ENCODE assay signal across 31 cellular contexts in genomic region chr1:54816130-54816529, GRCh38. TPM values are rescaled to one million over a fixed set of nuclear protein-coding genes. Genes with fewer than 3 reads are reported as not detected.
"Had no signal": no experiment of that assay in that cellular context is flagged by ENCODE, and none has a peak within 500 bp of the region (broad histone marks: within the 10 kb centered on the region; RNA-seq: fewer than 3 reads in every experiment).

No MANE protein-coding gene starts in this region.

- H3K4me3 ChIP-seq: ascending aorta, cardiac muscle cell, gastroesophageal sphincter, hepatocyte, skin epidermis, suprapubic skin, tibial nerve, uterus had no signal

- H3K4me3 Mint-ChIP-seq: activated CD4-positive, alpha-beta memory T cell treated with anti-CD3 and anti-CD28 coated beads for 36 hours; activated naive CD4-positive, alpha-beta T cell treated with anti-CD3 and anti-CD28 coated beads for 36 hours; activated naive CD8-positive, alpha-beta T cell treated with anti-CD3 and anti-CD28 coated beads, Interleukin-2, amount 10 ng/mL, durations not matched to agents 7 days and 5 days; mesothelial cell of epicardium; natural killer cell treated with Interleukin-12 subunit alpha and Interleukin-12 subunit beta and Interleukin-15 and Interleukin-18, amount 100 ng/mL, for 72 hours; stimulated activated memory B cell treated with anti-CD40 and anti-IgM and Interleukin-4, amounts not matched to agents 10 μg/mL and 1 μg/mL and 100 μg/mL, for 72 hours had no signal

- H3K36me3 ChIP-seq: ascending aorta, cardiac muscle cell, gastroesophageal sphincter, suprapubic skin, tibial nerve, uterus had no signal

- H3K27me3 Mint-ChIP-seq: activated CD4-positive, alpha-beta memory T cell treated with anti-CD3 and anti-CD28 coated beads for 36 hours; natural killer cell treated with Interleukin-12 subunit alpha and Interleukin-12 subunit beta and Interleukin-15 and Interleukin-18, amount 100 ng/mL, for 72 hours; stimulated activated memory B cell treated with anti-CD40 and anti-IgM and Interleukin-4, amounts not matched to agents 10 μg/mL and 1 μg/mL and 100 μg/mL, for 72 hours had no signal

- H3K9me3 ChIP-seq: ascending aorta, gastroesophageal sphincter, suprapubic skin, tibial nerve, uterus had no signal

- H3K36me3 Mint-ChIP-seq: activated CD4-positive, alpha-beta memory T cell treated with anti-CD3 and anti-CD28 coated beads for 36 hours; activated naive CD8-positive, alpha-beta T cell treated with anti-CD3 and anti-CD28 coated beads, Interleukin-2, amount 10 ng/mL, durations not matched to agents 7 days and 5 days; brain; mesothelial cell of epicardium; stimulated activated memory B cell treated with anti-CD40 and anti-IgM and Interleukin-4, amounts not matched to agents 10 μg/mL and 1 μg/mL and 100 μg/mL, for 72 hours had no signal

- H3K4me1 ChIP-seq: ascending aorta, gastroesophageal sphincter, tibial nerve, uterus had no signal

- H3K27me3 ChIP-seq: ascending aorta, gastroesophageal sphincter, hepatocyte, suprapubic skin, tibial nerve, uterus had no signal

- H3K27ac ChIP-seq: ascending aorta, cardiac muscle cell, gastroesophageal sphincter, hepatocyte, skin epidermis, suprapubic skin, tibial nerve, uterus, VCaP had no signal

- DNase-seq: activated CD4-positive, alpha-beta memory T cell treated with anti-CD3 and anti-CD28 coated beads for 36 hours; activated CD4-positive, alpha-beta T cell treated with anti-CD3 and anti-CD28 coated beads for 4 hours; activated naive CD4-positive, alpha-beta T cell treated with anti-CD3 and anti-CD28 coated beads for 36 hours; activated naive CD8-positive, alpha-beta T cell treated with anti-CD3 and anti-CD28 coated beads, Interleukin-2, amount 10 ng/mL, durations not matched to agents 7 days and 5 days; activated T-cell treated with anti-CD3 and anti-CD28 coated beads, Interleukin-2, amount 50 U/mL, for 48 hours; cerebellar nuclear complex; cortex of kidney; left cardiac atrium; stimulated activated CD4-positive, alpha-beta T cell treated with anti-CD3 and anti-CD28 coated beads, Interleukin-4, amount 100 ng/mL, for 24 hours; T-helper 1 cell; T-helper 9 cell; uterus had no signal

- ATAC-seq: gastroesophageal sphincter; left cardiac atrium; natural killer cell treated with Interleukin-12 subunit alpha and Interleukin-12 subunit beta and Interleukin-15 and Interleukin-18, amount 100 ng/mL, for 72 hours; sciatic nerve; stimulated activated memory B cell treated with anti-CD40 and anti-IgM and Interleukin-4, amounts not matched to agents 10 μg/mL and 1 μg/mL and 100 μg/mL, for 72 hours had no signal

- H3K27ac Mint-ChIP-seq: activated CD4-positive, alpha-beta memory T cell treated with anti-CD3 and anti-CD28 coated beads for 36 hours; activated naive CD4-positive, alpha-beta T cell treated with anti-CD3 and anti-CD28 coated beads for 36 hours; activated T-helper 2 cell treated with anti-CD3 and anti-CD28 coated beads, Interferon-gamma antibody, Interleukin-2, Interleukin-4, amounts not matched to agents 10 μg/mL and 5 μg/mL and 100 μg/mL, durations not matched to agents 14 hours and 24 hours and 36 hours; mesothelial cell of epicardium; progenitor cell of endocrine pancreas; stimulated activated memory B cell treated with anti-CD40 and anti-IgM and Interleukin-4, amounts not matched to agents 10 μg/mL and 1 μg/mL and 100 μg/mL, for 72 hours had no signal

RNA-seq across cellular contexts. Expression of gene TTC22, which starts 15.0 kb away (rescaled TPM):
- total RNA-seq: ascending aorta, cardiac muscle cell, endothelial cell of umbilical vein, fibroblast of lung, fibroblast of villous mesenchyme, myocyte, tibial nerve had no signal
- polyA plus RNA-seq: cardiac muscle cell, endothelial cell of umbilical vein, fibroblast of lung had no signal
